8 cellular contexts compared by ENCODE assay signal in genomic region chr16:67013823-67014640, GRCh38.
A peak's percentile ranks its signal among the peaks of the same experiment; 100 is the strongest.
DNase-seq lines count a peak whose midpoint lies in the region; ATAC-seq and TF ChIP-seq lines count a peak whose summit lies in the region.

No MANE protein-coding gene starts in this region.

- H3K36me3 ChIP-seq in iPS-15b (ENCODE audit: control insufficient read depth, insufficient read depth, low read length): no peaks in the 10 kb centered on the region

- H3K4me1 ChIP-seq in iPS-15b (ENCODE audit: control insufficient read depth, insufficient read depth, low read length): no peaks in the 10 kb centered on the region

- DNase-seq in GM10248 (ENCODE audit: extremely low spot score) (peak; percentile 68), HPDE6-E6E7 (ENCODE audit: extremely low spot score) (peak; percentile 60), T-helper 9 cell (peak; percentile 66), astrocyte of the spinal cord (ENCODE audit: low read depth, low spot score) (peak; percentile 57), skeletal muscle cell (ENCODE audit: low read depth) (peak; percentile 41), NK-92 (lab: John Stamatoyannopoulos, UW; ENCODE audit: unreplicated experiment) (no peak)

- H3K9ac ChIP-seq in iPS-15b (ENCODE audit: low read depth, low read length): peak overlapping the region; percentile 37

- H3K27me3 ChIP-seq in iPS-15b (ENCODE audit: control insufficient read depth, insufficient read depth, low read length): peaks cover 44% of the 10 kb centered on the region

- CTCF ChIA-PET in GM10248 (lab: Yijun Ruan, JAX): interaction anchor here (0.5 to 8.7 kb wide), 26 partner anchors 9 to 175 kb away, joined by 3 to 169 read pairs (median 4); partner anchors contain the start of genes B3GNT9 and NOL3

- no peak for TF ChIP-seq CTCF in GM10248 (IDR thresholded peaks at IDR 0.05; ENCODE audit: control extremely low read depth, extremely low read depth, low read depth, missing control alignments)
- peak; percentile 16 for TF ChIP-seq CTCF in astrocyte of the spinal cord (IDR thresholded peaks at IDR 0.05; ENCODE audit: low read depth, low read length)

- POLR2A ChIA-PET in GM10248 (lab: Yijun Ruan, JAX): no interaction called here

- no peaks in the 10 kb centered on the region for H3K9me3 ChIP-seq in iPS-15b (ENCODE audit: control insufficient read depth, insufficient read depth, low read length)

- in situ Hi-C loops in astrocyte of the spinal cord (cut with HindIII; ENCODE audit: low sequenced_read_pairs): no loop called here

- ATAC-seq in GM19328 (IDR thresholded peaks at IDR 0.05; ENCODE audit: unreplicated experiment): no peak

- H3K4me3 ChIP-seq in astrocyte of the spinal cord (ENCODE audit: low read depth, low read length) (peak overlapping the region; percentile 31), iPS-15b (ENCODE audit: low read depth, low read length) (peak overlapping the region; percentile 55), skeletal muscle cell (ENCODE audit: low read depth, low read length) (peak overlapping the region; percentile 43)
